In the genomic region with DNA sequence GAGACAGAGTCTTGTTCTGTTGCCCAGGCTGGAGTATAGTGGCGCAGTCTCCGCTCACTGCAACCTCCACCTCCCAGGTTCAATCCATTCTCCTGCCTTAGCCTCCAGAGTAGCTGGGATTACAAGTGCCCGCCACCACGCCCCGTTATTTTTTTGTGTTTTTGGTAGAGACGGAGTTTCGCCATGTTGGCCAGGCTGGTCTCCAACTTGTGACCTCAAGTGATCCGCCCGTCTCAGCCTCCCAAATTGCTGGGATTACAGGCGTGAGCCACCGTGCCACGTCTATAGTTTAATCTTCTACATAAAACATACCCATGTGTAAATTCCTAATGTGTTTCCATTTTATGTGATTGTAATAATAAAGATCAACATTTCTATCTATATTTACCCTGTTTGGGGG, we compare ENCODE assay signal across 16 cellular contexts. TPM values are rescaled to one million over a fixed set of nuclear protein-coding genes. Genes with fewer than 3 reads are reported as not detected.
A peak's percentile ranks its signal among the peaks of the same experiment; 100 is the strongest.
DNase-seq lines count a peak whose midpoint lies in the region; ATAC-seq and TF ChIP-seq lines count a peak whose summit lies in the region.
"Had no signal": no experiment of that assay in that cellular context is flagged by ENCODE, and none has a peak within 500 bp of the region (broad histone marks: within the 10 kb centered on the region; RNA-seq: fewer than 3 reads in every experiment).

No MANE protein-coding gene starts in this region.

- H3K36me3 Mint-ChIP-seq in activated CD4-positive, alpha-beta T cell treated with anti-CD3 and anti-CD28 coated beads for 36 hours (ENCODE audit: low read depth) = peaks cover 8% of the 10 kb centered on the region
- H3K36me3 Mint-ChIP-seq in activated T-helper 2 cell treated with anti-CD3 and anti-CD28 coated beads, Interferon-gamma antibody, Interleukin-2, Interleukin-4, amounts not matched to agents 10 μg/mL and 5 μg/mL and 100 μg/mL, durations not matched to agents 14 hours and 24 hours and 36 hours (ENCODE audit: low read depth) = peaks cover 23% of the 10 kb centered on the region
- H3K36me3 Mint-ChIP-seq in natural killer cell = no peaks in the 10 kb centered on the region

- in situ Hi-C loops in KBM-7 (cut with MboI; ENCODE audit: low pct_unique_long_range_greater_than_20kb, low sequenced_read_pairs) = no loop called here

- CTCF ChIA-PET in activated CD4-positive, alpha-beta T cell treated with anti-CD3 and anti-CD28 coated beads for 36 hours (lab: Charles Lee) = no interaction called here

- peaks cover 33% of the 10 kb centered on the region for H3K4me1 Mint-ChIP-seq in activated CD4-positive, alpha-beta T cell treated with anti-CD3 and anti-CD28 coated beads for 36 hours
- H3K4me1 Mint-ChIP-seq in activated T-helper 2 cell treated with anti-CD3 and anti-CD28 coated beads, Interferon-gamma antibody, Interleukin-2, Interleukin-4, amounts not matched to agents 10 μg/mL and 5 μg/mL and 100 μg/mL, durations not matched to agents 14 hours and 24 hours and 36 hours (ENCODE audit: low read depth) = peaks cover 36% of the 10 kb centered on the region
- peaks cover 43 to 50% of the 10 kb centered on the region in 2 donors for H3K4me1 Mint-ChIP-seq in natural killer cell

- intact Hi-C loops in activated CD4-positive, alpha-beta T cell treated with anti-CD3 and anti-CD28 coated beads for 36 hours (cut with DNase I, micrococcal nuclease) = loop anchor here (5.0 kb wide), 2 partner anchors 294 to 451 kb away; partner anchors contain the start of genes DTWD1 (in 2 of the 2), FAM227B (in 2 of the 2) and EID1 (in 1 of the 2)
- intact Hi-C loops in activated T-helper 2 cell treated with anti-CD3 and anti-CD28 coated beads, Interferon-gamma antibody, Interleukin-2, Interleukin-4, amounts not matched to agents 10 μg/mL and 5 μg/mL and 100 μg/mL, durations not matched to agents 14 hours and 24 hours and 36 hours (cut with micrococcal nuclease) = no loop called here
- intact Hi-C loops in natural killer cell (cut with micrococcal nuclease) = no loop called here

- POLR2A ChIA-PET in activated CD4-positive, alpha-beta T cell treated with anti-CD3 and anti-CD28 coated beads for 36 hours (lab: Charles Lee) = no interaction called here

- ATAC-seq in activated CD4-positive, alpha-beta T cell treated with anti-CD3 and anti-CD28 coated beads for 36 hours = no peak
- no peak for ATAC-seq in natural killer cell
- ATAC-seq: upper lobe of right lung had no signal

- no peak for TF ChIP-seq CTCF in natural killer cell (IDR thresholded peaks at IDR 0.05)

- H3K9me3 Mint-ChIP-seq in activated CD4-positive, alpha-beta T cell treated with anti-CD3 and anti-CD28 coated beads for 36 hours (ENCODE audit: low read depth) = no peaks in the 10 kb centered on the region
- H3K9me3 Mint-ChIP-seq in activated T-helper 2 cell treated with anti-CD3 and anti-CD28 coated beads, Interferon-gamma antibody, Interleukin-2, Interleukin-4, amounts not matched to agents 10 μg/mL and 5 μg/mL and 100 μg/mL, durations not matched to agents 14 hours and 24 hours and 36 hours = no peaks in the 10 kb centered on the region
- no peaks in the 10 kb centered on the region for H3K9me3 Mint-ChIP-seq in natural killer cell

- no peak overlapping the region for H3K27ac Mint-ChIP-seq in activated CD4-positive, alpha-beta T cell treated with anti-CD3 and anti-CD28 coated beads for 36 hours
- H3K27ac Mint-ChIP-seq in activated T-helper 2 cell treated with anti-CD3 and anti-CD28 coated beads, Interferon-gamma antibody, Interleukin-2, Interleukin-4, amounts not matched to agents 10 μg/mL and 5 μg/mL and 100 μg/mL, durations not matched to agents 14 hours and 24 hours and 36 hours = peak overlapping the region; percentile 55
- peak overlapping the region in 1 of 2 donors; percentile 99 for H3K27ac Mint-ChIP-seq in natural killer cell

- H3K4me3 Mint-ChIP-seq in activated CD4-positive, alpha-beta T cell treated with anti-CD3 and anti-CD28 coated beads for 36 hours = peak overlapping the region; percentile 82
- peak overlapping the region; percentile 96 for H3K4me3 Mint-ChIP-seq in activated T-helper 2 cell treated with anti-CD3 and anti-CD28 coated beads, Interferon-gamma antibody, Interleukin-2, Interleukin-4, amounts not matched to agents 10 μg/mL and 5 μg/mL and 100 μg/mL, durations not matched to agents 14 hours and 24 hours and 36 hours (ENCODE audit: low read depth)
- peak overlapping the region; percentile 100 for H3K4me3 Mint-ChIP-seq in natural killer cell

- H3K27me3 Mint-ChIP-seq in activated CD4-positive, alpha-beta T cell treated with anti-CD3 and anti-CD28 coated beads for 36 hours = no peaks in the 10 kb centered on the region
- H3K27me3 Mint-ChIP-seq in activated T-helper 2 cell treated with anti-CD3 and anti-CD28 coated beads, Interferon-gamma antibody, Interleukin-2, Interleukin-4, amounts not matched to agents 10 μg/mL and 5 μg/mL and 100 μg/mL, durations not matched to agents 14 hours and 24 hours and 36 hours (ENCODE audit: low read depth) = no peaks in the 10 kb centered on the region
- H3K27me3 Mint-ChIP-seq in natural killer cell (ENCODE audit: low read depth in 2 of 2) = no peaks in the 10 kb centered on the region

- DNase-seq in activated CD4-positive, alpha-beta T cell treated with anti-CD3 and anti-CD28 coated beads for 36 hours = no peak
- no peak for DNase-seq in activated CD4-positive, alpha-beta T cell treated with anti-CD3 and anti-CD28 coated beads, Interleukin-2, amount 50 U/mL, for 48 hours
- DNase-seq in KBM-7 (peak; percentile 40), natural killer cell (no peak), AG08396 (ENCODE audit: low spot score) (no peak), pons (ENCODE audit: low spot score) (no peak), NCI-H2196 treated with DMSO at 0.1 percent for 48 hours (lab: John Stamatoyannopoulos, UW; ENCODE audit: unreplicated experiment) (no peak)
- no peak for DNase-seq in activated T-helper 2 cell treated with anti-CD3 and anti-CD28 coated beads, Interferon-gamma antibody, Interleukin-2, Interleukin-4, amounts not matched to agents 10 μg/mL and 5 μg/mL and 100 μg/mL, durations not matched to agents 14 hours and 24 hours and 36 hours (ENCODE audit: low spot score)
- DNase-seq: ACHN; activated CD8-positive, alpha-beta memory T cell treated with anti-CD3 and anti-CD28 coated beads for 24 hours; dermis blood vessel endothelial cell; DMS 273 treated with DMSO at 0.1 percent for 48 hours; mesendoderm; NCI-H187; stimulated activated CD4-positive, alpha-beta T cell treated with anti-CD3 and anti-CD28 coated beads, Interleukin-15, amount 100 ng/mL, for 24 hours; upper lobe of right lung had no signal

RNA-seq across cellular contexts. Expression of gene GALK2, which starts 1.7 kb away (rescaled TPM):
- total RNA-seq in activated CD4-positive, alpha-beta T cell treated with anti-CD3 and anti-CD28 coated beads for 36 hours = 10 to 100 TPM; 19.9 to 27.1 TPM
- 29.8 and 33.3 TPM in 2 replicates for total RNA-seq in activated T-helper 2 cell treated with anti-CD3 and anti-CD28 coated beads, Interferon-gamma antibody, Interleukin-2, Interleukin-4, amounts not matched to agents 10 μg/mL and 5 μg/mL and 100 μg/mL, durations not matched to agents 14 hours and 24 hours and 36 hours
- 10 to 100 TPM; 19.1 to 24.3 (median 23.6) TPM for total RNA-seq in natural killer cell

RNA-seq across cellular contexts. Expression of gene COPS2, which starts 16.4 kb away (rescaled TPM):
- 10 to 100 TPM; 82.6 to 95.9 TPM for total RNA-seq in activated CD4-positive, alpha-beta T cell treated with anti-CD3 and anti-CD28 coated beads for 36 hours
- 85.1 and 94.7 TPM in 2 replicates for total RNA-seq in activated T-helper 2 cell treated with anti-CD3 and anti-CD28 coated beads, Interferon-gamma antibody, Interleukin-2, Interleukin-4, amounts not matched to agents 10 μg/mL and 5 μg/mL and 100 μg/mL, durations not matched to agents 14 hours and 24 hours and 36 hours
- 10 to 100 TPM; 77.6 to 90.7 (median 89.3) TPM for total RNA-seq in natural killer cell

Comparison
In these comparisons a context has a peak if more than half of its experiments do, and no peak if none do; other contexts are left out.
1. intact Hi-C loops: an anchor here in activated CD4-positive, alpha-beta T cell treated with anti-CD3 and anti-CD28 coated beads for 36 hours (5.0 kb wide); none called in activated T-helper 2 cell treated with anti-CD3 and anti-CD28 coated beads, Interferon-gamma antibody, Interleukin-2, Interleukin-4, amounts not matched to agents 10 μg/mL and 5 μg/mL and 100 μg/mL, durations not matched to agents 14 hours and 24 hours and 36 hours and natural killer cell.